ENCODE assay signal across 8 cellular contexts in the genomic region with DNA sequence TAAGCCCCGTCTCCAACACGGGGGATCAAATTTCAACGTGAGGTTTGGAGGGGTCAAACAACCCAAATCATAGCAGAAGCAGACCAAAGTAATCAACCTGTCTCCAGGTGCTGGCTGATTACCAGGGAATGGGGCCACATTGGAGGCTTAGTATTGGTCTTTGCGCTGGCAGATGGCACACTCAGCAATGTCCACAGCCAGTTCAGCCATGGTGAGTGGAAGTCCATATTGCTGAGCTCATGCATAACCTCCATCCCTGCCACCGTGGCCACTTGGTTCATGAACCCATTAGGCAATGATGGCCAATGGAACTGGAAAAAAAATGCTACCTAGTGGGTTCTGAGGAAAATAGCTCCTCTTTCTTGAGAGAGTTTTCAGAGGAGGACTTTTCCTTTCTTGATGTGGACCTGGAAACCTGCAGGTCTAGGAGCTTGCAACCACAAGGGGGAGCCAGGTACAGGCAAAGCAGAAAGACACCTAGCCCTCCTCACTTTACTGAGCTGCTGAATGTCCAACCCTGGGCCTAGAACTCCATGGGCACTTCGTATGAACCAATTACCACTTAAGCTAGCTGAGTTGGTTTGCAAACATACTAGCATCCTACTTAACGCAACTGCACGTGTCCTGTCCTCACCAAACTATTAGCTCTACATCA.
DNase-seq lines count a peak whose midpoint lies in the region; ATAC-seq and TF ChIP-seq lines count a peak whose summit lies in the region.

No MANE protein-coding gene starts in this region.

- no peaks in the 10 kb centered on the region for H4K20me1 ChIP-seq in Loucy (ENCODE audit: insufficient read depth, low read length, poor library complexity, severe bottlenecking)

- no peaks in the 10 kb centered on the region for H3K9me3 Mint-ChIP-seq in activated CD4-positive, alpha-beta T cell treated with anti-CD3 and anti-CD28 coated beads, Interleukin-2, amount 10 ng/mL, durations not matched to agents 7 days and 5 days
- peaks cover 0 to 2% (median 0%) of the 10 kb centered on the region in 7 donors for H3K9me3 Mint-ChIP-seq in naive B cell

- H3K79me2 ChIP-seq in Loucy (ENCODE audit: insufficient read depth, low read length): no peaks in the 10 kb centered on the region

- H3K9me3 ChIP-seq in Loucy (ENCODE audit: insufficient read depth, low read depth, low read length) (no peaks in the 10 kb centered on the region), testis (no peaks in the 10 kb centered on the region)

- no peak overlapping the region for H3K4me3 ChIP-seq in Loucy (ENCODE audit: low read length, poor library complexity, severe bottlenecking)
- no peak overlapping the region for H3K4me3 ChIP-seq in testis

- ATAC-seq in GM21786 (IDR thresholded peaks at IDR 0.05; ENCODE audit: unreplicated experiment) (peak; percentile 76), naive B cell (ENCODE audit: low read depth in 2 of 2) (no peak)

- 46 to 55% methylated on average over 7 to 8 of the region's 8 CpGs for WGBS in testis, 2 donors

- DNase-seq in GM03348 (ENCODE audit: low spot score) (peak; percentile 24), ecto neural progenitor cell (ENCODE audit: low spot score) (peak; percentile 63), naive B cell (peak; percentile 48), testis (peak; percentile 88), NCI-H1417 treated with DMSO at 0.1 percent for 48 hours (lab: John Stamatoyannopoulos, UW) (no peak)
- peak; percentile 80 for DNase-seq in activated CD4-positive, alpha-beta T cell treated with anti-CD3 and anti-CD28 coated beads, Interleukin-2, amount 10 ng/mL, durations not matched to agents 7 days and 5 days

- H3K4me1 ChIP-seq in Loucy (ENCODE audit: insufficient read depth, low read length, poor library complexity, severe bottlenecking) (no peaks in the 10 kb centered on the region), testis (no peaks in the 10 kb centered on the region)

- H3K9ac ChIP-seq in Loucy (ENCODE audit: low read depth, low read length, poor library complexity, severe bottlenecking): no peak overlapping the region

- TF ChIP-seq CTCF in Loucy (conservative IDR thresholded peaks at IDR 0.05; ENCODE audit: low read length): peak; percentile 89
- TF ChIP-seq CTCF in testis (IDR thresholded peaks at IDR 0.05): peak; percentile 19 to 54 (median 52)

- H3F3A ChIP-seq in Loucy (ENCODE audit: low read depth): no peaks in the 10 kb centered on the region

- no peaks in the 10 kb centered on the region for H3K4me1 Mint-ChIP-seq in activated CD4-positive, alpha-beta T cell treated with anti-CD3 and anti-CD28 coated beads, Interleukin-2, amount 10 ng/mL, durations not matched to agents 7 days and 5 days
- no peaks in the 10 kb centered on the region for H3K4me1 Mint-ChIP-seq in naive B cell

- no peaks in the 10 kb centered on the region for H3K27me3 ChIP-seq in Loucy (ENCODE audit: insufficient read depth, low read length, poor library complexity, severe bottlenecking)
- H3K27me3 ChIP-seq in testis: no peaks in the 10 kb centered on the region

- no peak for TF ChIP-seq POLR2A in testis (IDR thresholded peaks at IDR 0.05)

- POLR2A ChIA-PET in activated CD4-positive, alpha-beta T cell treated with anti-CD3 and anti-CD28 coated beads, Interleukin-2, amount 10 ng/mL, durations not matched to agents 7 days and 5 days (lab: Charles Lee): no interaction called here

- no peak overlapping the region for H3K4me3 Mint-ChIP-seq in activated CD4-positive, alpha-beta T cell treated with anti-CD3 and anti-CD28 coated beads, Interleukin-2, amount 10 ng/mL, durations not matched to agents 7 days and 5 days
- H3K4me3 Mint-ChIP-seq in naive B cell: no peak overlapping the region

- CTCF ChIA-PET in activated CD4-positive, alpha-beta T cell treated with anti-CD3 and anti-CD28 coated beads, Interleukin-2, amount 10 ng/mL, durations not matched to agents 7 days and 5 days (lab: Charles Lee): interaction anchor here (0.8 to 4.3 kb wide), 9 partner anchors 9 to 359 kb away, joined by 3 to 31 read pairs (median 4); no protein-coding TSS in a partner anchor

- no peak overlapping the region for H2AFZ ChIP-seq in Loucy (ENCODE audit: low read length)

- no peaks in the 10 kb centered on the region for H3K36me3 Mint-ChIP-seq in activated CD4-positive, alpha-beta T cell treated with anti-CD3 and anti-CD28 coated beads, Interleukin-2, amount 10 ng/mL, durations not matched to agents 7 days and 5 days (ENCODE audit: low read depth)
- H3K36me3 Mint-ChIP-seq in naive B cell: no peaks in the 10 kb centered on the region

- H3K36me3 ChIP-seq in Loucy (ENCODE audit: insufficient read depth, low read length) (no peaks in the 10 kb centered on the region), testis (ENCODE audit: low read depth, missing control alignments) (no peaks in the 10 kb centered on the region)

- no peak overlapping the region for H3K4me2 ChIP-seq in Loucy (ENCODE audit: low read depth, low read length, poor library complexity, severe bottlenecking)

- no peaks in the 10 kb centered on the region for H3K27me3 Mint-ChIP-seq in activated CD4-positive, alpha-beta T cell treated with anti-CD3 and anti-CD28 coated beads, Interleukin-2, amount 10 ng/mL, durations not matched to agents 7 days and 5 days
- peaks cover 0 to 6% (median under 1%) of the 10 kb centered on the region in 3 donors for H3K27me3 Mint-ChIP-seq in naive B cell

- intact Hi-C loops in testis (cut with DNase I; ENCODE audit: low total_unique reads): loop anchor here (5.0 kb wide), 1 partner anchor 249 kb away; no protein-coding TSS in a partner anchor

- no peak overlapping the region for H3K27ac Mint-ChIP-seq in activated CD4-positive, alpha-beta T cell treated with anti-CD3 and anti-CD28 coated beads, Interleukin-2, amount 10 ng/mL, durations not matched to agents 7 days and 5 days
- peak overlapping the region in 1 of 6 donors; percentile 5 for H3K27ac Mint-ChIP-seq in naive B cell

- no peak overlapping the region for H3K27ac ChIP-seq in testis

- no peaks in the 10 kb centered on the region for H3K9me2 ChIP-seq in Loucy (replicated peaks; ENCODE audit: low read depth, low read length)
